In genomic region chr1:13970631-13971247, GRCh38 we compare ENCODE assay signal across 2 cellular contexts.
TF ChIP-seq lines count a peak whose summit lies in the region.

No MANE protein-coding gene starts in this region.

TF ChIP-seq in A549, 52 proteins besides CTCF, POLR2A, EP300 and RAD21 (continued from another document):
- peak; percentile 53 for TF ChIP-seq MAFK (IDR thresholded peaks at IDR 0.05; ENCODE audit: partially characterized antibody)
- TF ChIP-seq JUN (IDR thresholded peaks at IDR 0.05) = no peak

TF ChIP-seq in GM23338, 12 proteins besides CTCF, POLR2A, EP300 and RAD21 (continued from another document):
- TF ChIP-seq ZNF462 (CRISPR knock-in tag; IDR thresholded peaks at IDR 0.05) (no peak), EZH2phosphoT487 (IDR thresholded peaks at IDR 0.05; ENCODE audit: unreplicated experiment) (no peak), ETS1 (IDR thresholded peaks at IDR 0.05) (no peak), JUNB (IDR thresholded peaks at IDR 0.05; ENCODE audit: unreplicated experiment) (no peak)
